13 cellular contexts compared by ENCODE assay signal in the genomic region with DNA sequence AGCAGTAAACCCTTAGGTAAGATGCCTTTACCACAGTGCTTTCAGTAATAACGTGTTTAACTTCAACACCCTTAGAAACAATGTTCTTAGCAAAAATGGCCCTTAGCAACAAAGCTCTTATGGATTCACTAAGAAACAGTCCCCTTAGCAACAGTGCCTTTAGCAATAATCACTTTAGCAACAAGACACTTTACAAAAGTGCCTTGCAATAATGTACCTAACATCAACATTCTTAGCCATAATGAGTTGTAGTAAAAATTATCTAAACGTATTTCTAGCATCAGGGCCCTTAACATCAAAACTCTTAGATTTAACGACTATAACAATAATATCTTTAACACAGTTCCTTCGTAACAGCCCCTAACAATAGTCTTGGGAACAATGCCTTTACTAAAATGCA. TPM values are rescaled to one million over a fixed set of nuclear protein-coding genes. Genes with fewer than 3 reads are reported as not detected.
"Had no signal": no experiment of that assay in that cellular context is flagged by ENCODE, and none has a peak within 500 bp of the region (broad histone marks: within the 10 kb centered on the region; RNA-seq: fewer than 3 reads in every experiment).

No MANE protein-coding gene starts in this region.

RNA-seq across cellular contexts. Expression of gene ZNF658, which starts 37.8 kb away (rescaled TPM):
- total RNA-seq: ascending aorta had no signal

RNA-seq across cellular contexts. Expression of gene SPATA31A3, which starts 54.1 kb away (rescaled TPM):
- total RNA-seq: activated CD4-positive, alpha-beta memory T cell treated with anti-CD3 and anti-CD28 coated beads, Interleukin-2, amount 10 ng/mL, durations not matched to agents 7 days and 5 days; activated CD4-positive, alpha-beta T cell treated with anti-CD3 and anti-CD28 coated beads for 36 hours; activated CD4-positive, alpha-beta T cell treated with anti-CD3 and anti-CD28 coated beads, Interleukin-2, amount 10 ng/mL, durations not matched to agents 7 days and 5 days; activated CD8-positive, alpha-beta memory T cell treated with anti-CD3 and anti-CD28 coated beads, Interleukin-2, amount 10 ng/mL, durations not matched to agents 7 days and 5 days; activated CD8-positive, alpha-beta T cell treated with anti-CD3 and anti-CD28 coated beads, Interleukin-2, amount 10 ng/mL, durations not matched to agents 7 days and 5 days; activated naive CD8-positive, alpha-beta T cell treated with anti-CD3 and anti-CD28 coated beads, Interleukin-2, amount 10 ng/mL, durations not matched to agents 7 days and 5 days; activated T-helper 2 cell treated with anti-CD3 and anti-CD28 coated beads, Interferon-gamma antibody, Interleukin-2, Interleukin-4, amounts not matched to agents 10 μg/mL and 5 μg/mL and 100 μg/mL, durations not matched to agents 14 hours and 24 hours and 36 hours; ascending aorta; breast epithelium; cardiac septum; T-helper 2 cell treated with Interferon-gamma antibody and Interleukin-4, amounts not matched to agents 100 ng/mL and 5 ng/mL, for 36 hours; WTC11 had no signal
- polyA plus RNA-seq: adipose tissue had no signal
